30 cellular contexts compared by ENCODE assay signal in the genomic region with DNA sequence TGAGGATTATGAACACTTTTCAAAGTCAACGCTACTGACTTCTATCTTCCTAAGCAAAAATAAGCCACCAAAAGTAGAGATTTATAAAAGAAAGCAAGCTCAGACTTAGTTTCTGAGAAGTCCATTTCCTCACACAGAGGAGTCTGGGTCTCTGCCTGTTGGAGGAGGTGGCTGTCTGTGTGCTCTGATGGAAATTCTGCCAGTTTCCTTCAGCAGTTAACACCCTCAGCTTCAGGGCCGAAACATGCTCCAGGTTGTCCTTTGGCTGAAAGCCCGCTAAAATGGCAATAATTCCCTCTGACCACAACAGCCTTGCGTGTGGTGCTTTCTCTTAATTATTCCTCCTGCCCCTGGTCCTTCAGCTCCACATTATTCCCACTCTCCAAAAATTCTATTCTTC.
"Had no signal": no experiment of that assay in that cellular context is flagged by ENCODE, and none has a peak within 500 bp of the region (broad histone marks: within the 10 kb centered on the region; RNA-seq: fewer than 3 reads in every experiment).

No MANE protein-coding gene starts in this region.

- H3K4me1 ChIP-seq: adrenal gland, breast epithelium, colonic mucosa, gastroesophageal sphincter had no signal

- H3K9me3 ChIP-seq: adrenal gland, breast epithelium, colonic mucosa, esophagus squamous epithelium, gastroesophageal sphincter had no signal

- H3K27me3 ChIP-seq: adrenal gland, breast epithelium, cardiac muscle cell, colonic mucosa, esophagus squamous epithelium, gastroesophageal sphincter had no signal

- H3K27ac ChIP-seq: adrenal gland, breast epithelium, cardiac muscle cell, colonic mucosa, esophagus squamous epithelium, gastroesophageal sphincter had no signal

- H3K4me3 ChIP-seq: adrenal gland, breast epithelium, cardiac muscle cell, colonic mucosa, esophagus squamous epithelium, gastroesophageal sphincter had no signal

- DNase-seq: activated CD4-positive, alpha-beta memory T cell treated with anti-CD3 and anti-CD28 coated beads for 36 hours; activated CD4-positive, alpha-beta T cell treated with anti-CD3 and anti-CD28 coated beads for 36 hours; activated CD4-positive, alpha-beta T cell treated with anti-CD3 and anti-CD28 coated beads, Interleukin-2, amount 10 ng/mL, durations not matched to agents 24 days and 14 days; activated CD4-positive, CD25-positive, alpha-beta regulatory T cell; activated CD4-positive, CD25-positive, alpha-beta regulatory T cell treated with anti-CD3 and anti-CD28 coated beads, Interleukin-2, amount 50 U/mL, for 72 hours; activated CD8-positive, alpha-beta memory T cell treated with anti-CD3 and anti-CD28 coated beads, Interleukin-2, amount 10 ng/mL, durations not matched to agents 7 days and 5 days; activated CD8-positive, alpha-beta memory T cell treated with anti-CD3 and anti-CD28 coated beads, Interleukin-2, amount 50 U/mL, for 4 hours; activated CD8-positive, alpha-beta T cell treated with anti-CD3 and anti-CD28 coated beads, Interleukin-2, amount 10 ng/mL, durations not matched to agents 7 days and 5 days; activated effector memory CD4-positive, alpha-beta T cell treated with anti-CD3 and anti-CD28 coated beads, Interleukin-2, amount 50 U/mL, for 16 hours; activated naive CD4-positive, alpha-beta T cell treated with anti-CD3 and anti-CD28 coated beads for 36 hours; activated naive CD8-positive, alpha-beta T cell treated with anti-CD3 and anti-CD28 coated beads for 36 hours; activated naive CD8-positive, alpha-beta T cell treated with anti-CD3 and anti-CD28 coated beads, Interleukin-2, amount 50 U/mL, for 24 hours; activated T-cell treated with anti-CD3 and anti-CD28 coated beads, Interleukin-2, amount 50 U/mL, for 1 hour; activated T-cell treated with anti-CD3 and anti-CD28 coated beads, Interleukin-2, amount 50 U/mL, for 48 hours; adrenal gland; amygdala; aorta; central memory CD4-positive, alpha-beta T cell; cerebellar nuclear complex; colonic mucosa; effector memory CD4-positive, alpha-beta T cell; endodermal cell; esophagus squamous epithelium; foreskin melanocyte; head of caudate nucleus; hypothalamus; T-helper 2 cell had no signal

- H3K36me3 ChIP-seq: adrenal gland, breast epithelium, cardiac muscle cell, colonic mucosa, esophagus squamous epithelium, gastroesophageal sphincter had no signal

- ATAC-seq: activated CD4-positive, alpha-beta T cell treated with anti-CD3 and anti-CD28 coated beads for 36 hours; activated CD8-positive, alpha-beta memory T cell treated with anti-CD3 and anti-CD28 coated beads, Interleukin-2, amount 10 ng/mL, durations not matched to agents 7 days and 5 days; activated CD8-positive, alpha-beta T cell treated with anti-CD3 and anti-CD28 coated beads, Interleukin-2, amount 10 ng/mL, durations not matched to agents 7 days and 5 days; activated naive CD8-positive, alpha-beta T cell treated with anti-CD3 and anti-CD28 coated beads, Interleukin-2, amount 50 U/mL, for 24 hours; gastroesophageal sphincter had no signal
